ENCODE assay signal across 8 cellular contexts in the genomic region with DNA sequence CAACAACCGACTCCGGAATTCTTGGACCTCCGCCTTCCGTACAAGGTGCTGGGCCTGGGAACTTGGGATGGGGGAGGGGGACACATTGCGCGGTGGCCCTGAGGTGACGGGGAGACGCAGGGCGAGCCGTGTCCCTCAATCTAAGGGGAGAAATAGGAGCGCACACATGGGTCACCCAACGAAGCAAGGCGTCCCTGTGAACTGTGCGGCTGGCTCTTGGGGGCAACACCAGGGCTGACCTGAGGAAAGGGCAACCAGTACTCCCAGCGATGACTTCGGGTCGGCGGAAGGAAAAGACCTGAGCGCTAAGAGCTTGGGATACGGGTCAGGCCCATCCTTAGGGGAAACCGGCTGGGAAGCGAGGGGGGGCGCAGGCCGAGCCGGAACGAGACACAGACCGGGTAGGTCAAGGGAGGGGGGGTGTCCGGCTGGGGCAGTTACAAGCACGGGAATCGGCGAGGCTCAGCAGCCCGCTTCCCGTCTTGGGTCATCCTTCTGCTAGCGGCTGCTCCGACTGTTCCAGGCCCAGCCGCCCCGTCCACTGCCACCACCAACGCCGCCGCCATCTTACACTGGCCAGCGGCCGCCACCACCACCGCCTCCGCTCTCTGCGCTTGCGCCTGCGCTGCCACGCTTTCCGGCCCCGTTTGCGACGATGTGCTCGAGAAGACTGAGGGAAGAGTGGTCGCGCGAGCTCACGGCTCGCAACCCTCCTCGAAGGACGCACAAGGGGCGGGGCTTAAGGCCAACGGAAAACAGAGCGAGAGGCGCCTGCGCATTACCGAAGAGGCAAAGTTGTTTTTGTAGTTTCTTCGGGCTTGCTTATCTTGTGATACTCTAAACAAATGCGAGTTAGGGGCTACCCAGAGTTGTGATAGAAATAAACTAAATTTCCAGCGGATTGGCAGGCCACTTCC. TPM values are rescaled to one million over a fixed set of nuclear protein-coding genes. Genes with fewer than 3 reads are reported as not detected.
DNase-seq lines count a peak whose midpoint lies in the region; ATAC-seq and TF ChIP-seq lines count a peak whose summit lies in the region.

A gene (minus strand): TSS at position 672 of the 917 bp plus-strand sequence. CDS start 18,541 bp downstream, outside the sequence.

- no peaks in the 10 kb centered on the region for H3K36me3 ChIP-seq in testis (ENCODE audit: low read depth, missing control alignments)

- WGBS in testis, 2 donors = 0 to 1% methylated on average over 20 to 69 of the region's 69 CpGs

- no peaks in the 10 kb centered on the region for H3K9me3 Mint-ChIP-seq in activated naive CD4-positive, alpha-beta T cell treated with anti-CD3 and anti-CD28 coated beads, Interleukin-2, amount 50 U/mL, for 72 hours

- H3K27me3 ChIP-seq in testis = no peaks in the 10 kb centered on the region

- no peaks in the 10 kb centered on the region for H3K9me3 ChIP-seq in testis

- H3K4me1 ChIP-seq in testis = peaks cover 35% of the 10 kb centered on the region

- peaks cover 15 to 32% of the 10 kb centered on the region in 2 donors for H3K36me3 Mint-ChIP-seq in activated naive CD4-positive, alpha-beta T cell treated with anti-CD3 and anti-CD28 coated beads, Interleukin-2, amount 50 U/mL, for 72 hours

- H3K27ac ChIP-seq in testis = peak within 1 kb of the TSS; percentile 97 to 98

- ATAC-seq in HG02610 (IDR thresholded peaks at IDR 0.05; ENCODE audit: unreplicated experiment) = peak; percentile 83
- peak; percentile 75 to 89 for ATAC-seq in activated naive CD4-positive, alpha-beta T cell treated with anti-CD3 and anti-CD28 coated beads, Interleukin-2, amount 50 U/mL, for 72 hours
- ATAC-seq in omental fat pad (ENCODE audit: low FRiP score) = peak; percentile 97

- peak within 1 kb of the TSS; percentile 99 to 100 for H3K27ac Mint-ChIP-seq in activated naive CD4-positive, alpha-beta T cell treated with anti-CD3 and anti-CD28 coated beads, Interleukin-2, amount 50 U/mL, for 72 hours

- TF ChIP-seq POLR2A in testis (IDR thresholded peaks at IDR 0.05) = peak; percentile 73

- DNase-seq in NCI-H1092 treated with DMSO at 0.1 percent for 48 hours (lab: John Stamatoyannopoulos, UW) = peak; percentile 99
- DNase-seq in SKM-1 (lab: John Stamatoyannopoulos, UW; ENCODE audit: unreplicated experiment) = peak; percentile 100
- DNase-seq in activated naive CD4-positive, alpha-beta T cell treated with anti-CD3 and anti-CD28 coated beads, Interleukin-2, amount 50 U/mL, for 72 hours (ENCODE audit: low spot score in 2 of 2) = peak; percentile 95 to 97
- peak; percentile 81 for DNase-seq in glomerular endothelial cell (ENCODE audit: extremely low read depth, low read depth, low spot score)
- peak; percentile 92 for DNase-seq in omental fat pad (ENCODE audit: low spot score)
- peak; percentile 98 for DNase-seq in testis

- intact Hi-C loops in testis (cut with DNase I; ENCODE audit: low total_unique reads) = no loop called here

- H3K4me3 ChIP-seq in GM08714 (ENCODE audit: low read length) (peak within 1 kb of the TSS; percentile 95), testis (peak within 1 kb of the TSS; percentile 89 to 98)

- TF ChIP-seq CTCF in omental fat pad (IDR thresholded peaks at IDR 0.05) (no peak), testis (IDR thresholded peaks at IDR 0.05) (peak in 1 of 3 experiments; percentile 13)

RNA-seq across cellular contexts. Expression of the gene that starts here (rescaled TPM):
- total RNA-seq in activated naive CD4-positive, alpha-beta T cell treated with anti-CD3 and anti-CD28 coated beads, Interleukin-2, amount 50 U/mL, for 72 hours = 100 to 1,000 TPM; 124 to 170 TPM
- total RNA-seq in glomerular endothelial cell = 59.4 and 84.9 TPM in 2 replicates
- total RNA-seq in omental fat pad = 100 to 1,000 TPM; 101 to 164 (median 134) TPM
- total RNA-seq in testis = 100 to 1,000 TPM; 233 to 240 TPM
- 127 TPM for polyA plus RNA-seq in testis (ENCODE audit: insufficient read depth, low read depth, low replicate concordance)

Comparison
In these comparisons a context has a peak if more than half of its experiments do, and no peak if none do; other contexts are left out.
1. Peak in every context shown above with its lines: DNase-seq, ATAC-seq, H3K4me3 ChIP-seq and H3K27ac ChIP-seq.